17 cellular contexts compared by ENCODE assay signal in the genomic region with DNA sequence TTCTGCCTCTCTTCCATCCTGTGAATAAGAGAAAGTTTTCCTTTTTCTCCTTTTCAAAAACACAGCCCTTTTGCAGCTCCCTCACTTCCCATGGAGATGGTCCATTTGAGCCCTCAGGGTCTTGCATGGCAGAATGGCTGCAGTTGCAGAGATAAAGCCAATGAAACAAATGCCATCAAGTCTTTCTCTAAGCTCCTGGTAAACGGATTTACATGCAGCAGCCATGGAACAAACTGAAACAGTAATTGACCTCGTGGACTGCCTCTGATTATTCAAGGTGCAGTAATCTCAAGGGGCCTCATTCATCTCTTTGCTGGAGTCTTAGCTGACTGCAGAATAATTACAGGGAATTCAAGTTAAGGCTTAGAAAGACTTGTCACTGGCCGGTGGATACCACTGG.
DNase-seq lines count a peak whose midpoint lies in the region; ATAC-seq and TF ChIP-seq lines count a peak whose summit lies in the region.
"Had no signal": no experiment of that assay in that cellular context is flagged by ENCODE, and none has a peak within 500 bp of the region (broad histone marks: within the 10 kb centered on the region; RNA-seq: fewer than 3 reads in every experiment).

No MANE protein-coding gene starts in this region.

- POLR2A ChIA-PET in OCI-LY7 (lab: Charles Lee), result interaction anchor here (0.9 to 2.9 kb wide), 3 partner anchors 12 to 24 kb away, joined by 5 to 18 read pairs (median 6); no protein-coding TSS in a partner anchor

- no peak overlapping the region for H3K4me2 ChIP-seq in OCI-LY7 (ENCODE audit: low read length)
- H3K4me2 ChIP-seq: BLaER1 had no signal

- H3K9me2 ChIP-seq in OCI-LY7 (ENCODE audit: insufficient read depth, low read length), result no peaks in the 10 kb centered on the region

- no peak overlapping the region for H3K4me3 ChIP-seq in OCI-LY7 (ENCODE audit: low read depth, low read length, poor library complexity, severe bottlenecking)
- H3K4me3 ChIP-seq: BLaER1 had no signal

- no peak for ATAC-seq in GM19351 (IDR thresholded peaks at IDR 0.05; ENCODE audit: unreplicated experiment)

- no peak overlapping the region for H3K4me3 Mint-ChIP-seq in nephron progenitor cell
- H3K4me3 Mint-ChIP-seq: CD8-positive, alpha-beta memory T cell; H9 had no signal

- BruUV-seq in OCI-LY7 (replicated peaks; lab: Mats Ljungman, UMichigan), result no TSS peak

- H3K27me3 Mint-ChIP-seq in nephron progenitor cell (ENCODE audit: low read depth, poor library complexity), result no peaks in the 10 kb centered on the region

- peaks cover 7% of the 10 kb centered on the region for H3K36me3 Mint-ChIP-seq in nephron progenitor cell (ENCODE audit: low read depth)
- H3K36me3 Mint-ChIP-seq: CD8-positive, alpha-beta memory T cell had no signal

- CTCF ChIA-PET in OCI-LY7 (lab: Charles Lee; ENCODE audit: unreplicated experiment), result no interaction called here

- H4K20me1 ChIP-seq in OCI-LY7 (ENCODE audit: insufficient read depth, low read length), result no peaks in the 10 kb centered on the region
- H4K20me1 ChIP-seq: BLaER1 had no signal

- H3K9me3 ChIP-seq in OCI-LY7 (ENCODE audit: low read length), result no peaks in the 10 kb centered on the region
- H3K9me3 ChIP-seq: BLaER1, Caco-2 had no signal

- no peak for TF ChIP-seq POLR2A in erythroblast (IDR thresholded peaks at IDR 0.05; ENCODE audit: low read length)

- peaks cover 17% of the 10 kb centered on the region for H3K4me1 Mint-ChIP-seq in nephron progenitor cell
- H3K4me1 Mint-ChIP-seq: CD8-positive, alpha-beta memory T cell had no signal

- H2AFZ ChIP-seq in OCI-LY7 (ENCODE audit: low read length), result peak overlapping the region; percentile 15; the same call in 1 of the 2 replicates

- TF ChIP-seq CTCF in OCI-LY7 (conservative IDR thresholded peaks at IDR 0.05; ENCODE audit: low read length), result no peak
- TF ChIP-seq CTCF in nephron progenitor cell (IDR thresholded peaks at IDR 0.05), result no peak

- H3K79me2 ChIP-seq in OCI-LY7 (ENCODE audit: insufficient read depth, low read depth, low read length), result no peaks in the 10 kb centered on the region

- H3K27ac ChIP-seq in OCI-LY7 (ENCODE audit: low read depth, low read length, poor library complexity, severe bottlenecking), result no peak overlapping the region
- H3K27ac ChIP-seq: BLaER1 had no signal

- H3K27ac Mint-ChIP-seq in nephron progenitor cell, result peak overlapping the region; percentile 12
- H3K27ac Mint-ChIP-seq: CD8-positive, alpha-beta memory T cell; H9 had no signal

- no peaks in the 10 kb centered on the region for H3K36me3 ChIP-seq in OCI-LY7 (ENCODE audit: insufficient read depth, low read length)
- H3K36me3 ChIP-seq: BLaER1 had no signal

- DNase-seq in NCI-H2227 treated with DMSO at 0.1 percent for 48 hours (lab: John Stamatoyannopoulos, UW) (peak; percentile 6), NCI-H2227 (lab: John Stamatoyannopoulos, UW; ENCODE audit: unreplicated experiment) (no peak), OCI-LY7 (ENCODE audit: low spot score) (no peak), nephron progenitor cell (no peak), erythroblast (lab: John Stamatoyannopoulos, UW) (no peak), NCI-H1105 treated with DMSO at 0.1 percent for 48 hours (lab: John Stamatoyannopoulos, UW) (no peak)
- no peak for DNase-seq in activated CD4-positive, alpha-beta T cell treated with anti-CD3 and anti-CD28 coated beads for 4 hours
- DNase-seq: 8988T; AML-193; Caco-2; CD8-positive, alpha-beta memory T cell; DMS79; EL; GOT3; H9 had no signal

- peaks cover 30% of the 10 kb centered on the region for H3K9me3 Mint-ChIP-seq in nephron progenitor cell

- H3K4me1 ChIP-seq in OCI-LY7 (ENCODE audit: insufficient read depth, low read length, poor library complexity, severe bottlenecking), result peaks cover 4% of the 10 kb centered on the region
- H3K4me1 ChIP-seq: BLaER1, Caco-2 had no signal

- intact Hi-C loops in OCI-LY7 (cut with micrococcal nuclease; ENCODE audit: unreplicated experiment), result no loop called here
